ENCODE assay signal across 24 cellular contexts in genomic region chr2:217258170-217258569, GRCh38.
"Had no signal": no experiment of that assay in that cellular context is flagged by ENCODE, and none has a peak within 500 bp of the region (broad histone marks: within the 10 kb centered on the region; RNA-seq: fewer than 3 reads in every experiment).

No MANE protein-coding gene starts in this region.

- H3K4me3 Mint-ChIP-seq: effector memory CD8-positive, alpha-beta T cell; memory B cell; natural killer cell; neural crest cell; stimulated activated effector memory CD8-positive, alpha-beta T cell treated with anti-CD3 and anti-CD28 coated beads, Interleukin-12 subunit alpha, Interleukin-12 subunit beta, amount 100 ng/mL, for 72 hours had no signal

- H3K4me2 ChIP-seq: hepatocyte had no signal

- H3K9me3 Mint-ChIP-seq: natural killer cell, neural crest cell had no signal

- H3K4me3 ChIP-seq: gastrocnemius medialis, heart left ventricle, hepatocyte, left ventricle myocardium inferior, lower lobe of right lung, pancreas, right atrium auricular region, stomach, thyroid gland, vagina had no signal

- DNase-seq: cortex of kidney; effector memory CD8-positive, alpha-beta T cell; foreskin fibroblast; gastrocnemius medialis; heart left ventricle; left colon; left ventricle myocardium inferior; lower lobe of right lung; natural killer cell; pancreas; stimulated activated CD4-positive, alpha-beta T cell treated with anti-CD3 and anti-CD28 coated beads, Interleukin-2, amount 100 ng/mL, for 24 hours; stimulated activated CD4-positive, alpha-beta T cell treated with anti-CD3 and anti-CD28 coated beads, Interleukin-4, amount 100 ng/mL, for 24 hours; stimulated activated naive CD4-positive, alpha-beta T cell treated with Interleukin-2 at 50 U/mL for 16 hours; stomach; thyroid gland had no signal

- H3K36me3 ChIP-seq: gastrocnemius medialis, heart left ventricle, left ventricle myocardium inferior, lower lobe of right lung, neutrophil, pancreas, right atrium auricular region, stomach, thyroid gland, vagina had no signal

- H3K27ac ChIP-seq: gastrocnemius medialis, heart left ventricle, hepatocyte, left ventricle myocardium inferior, lower lobe of right lung, neutrophil, pancreas, right atrium auricular region, stomach, thyroid gland, vagina had no signal

- H3K4me1 Mint-ChIP-seq: memory B cell; natural killer cell; stimulated activated effector memory CD8-positive, alpha-beta T cell treated with anti-CD3 and anti-CD28 coated beads, Interleukin-12 subunit alpha, Interleukin-12 subunit beta, amount 100 ng/mL, for 72 hours had no signal

- ATAC-seq: effector memory CD8-positive, alpha-beta T cell; esophagus mucosa; gastrocnemius medialis; heart left ventricle; left colon; lower lobe of right lung; natural killer cell; pancreas; sciatic nerve; stimulated activated effector memory CD8-positive, alpha-beta T cell treated with anti-CD3 and anti-CD28 coated beads, Interleukin-12 subunit alpha, Interleukin-12 subunit beta, amount 100 ng/mL, for 72 hours had no signal

- H2AFZ ChIP-seq: hepatocyte had no signal

- H3K27ac Mint-ChIP-seq: effector memory CD8-positive, alpha-beta T cell; memory B cell; natural killer cell; stimulated activated effector memory CD8-positive, alpha-beta T cell treated with anti-CD3 and anti-CD28 coated beads, Interleukin-12 subunit alpha, Interleukin-12 subunit beta, amount 100 ng/mL, for 72 hours had no signal

- H3K4me1 ChIP-seq: lower lobe of right lung, pancreas, right atrium auricular region, vagina had no signal

- H3K79me2 ChIP-seq: hepatocyte had no signal

- H3K36me3 Mint-ChIP-seq: memory B cell; natural killer cell; stimulated activated effector memory CD8-positive, alpha-beta T cell treated with anti-CD3 and anti-CD28 coated beads, Interleukin-12 subunit alpha, Interleukin-12 subunit beta, amount 100 ng/mL, for 72 hours had no signal

- H3K9me3 ChIP-seq: gastrocnemius medialis, heart left ventricle, left ventricle myocardium inferior, lower lobe of right lung, neutrophil, pancreas, right atrium auricular region, stomach, thyroid gland, vagina had no signal

- H3K27me3 ChIP-seq: gastrocnemius medialis, hepatocyte, pancreas, right atrium auricular region, stomach, thyroid gland, vagina had no signal
